1 cellular context compared by ENCODE assay signal in genomic region chr14:89269404-89269803, GRCh38.
TF ChIP-seq lines count a peak whose summit lies in the region.

No MANE protein-coding gene starts in this region.

TF ChIP-seq in HepG2, 621 proteins besides CTCF, POLR2A, EP300 and RAD21:
- 0 out of 2 replicates have a peak, but pooled peaks have one; percentile 24 for TF ChIP-seq PAXIP1 (CRISPR knock-in tag; conservative IDR thresholded peaks at IDR 0.05)
- no peak for TF ChIP-seq KDM6A (CRISPR knock-in tag; IDR thresholded peaks at IDR 0.05; ENCODE audit: low read depth)
- TF ChIP-seq FIP1L1 (IDR thresholded peaks at IDR 0.05; ENCODE audit: borderline replicate concordance, insufficient read depth, low read depth, low read length) = no peak
- peak; percentile 85 for TF ChIP-seq ZNF652 (CRISPR knock-in tag; IDR thresholded peaks at IDR 0.05; ENCODE audit: borderline replicate concordance, low read depth)
- no peak for TF ChIP-seq RBAK (CRISPR knock-in tag; IDR thresholded peaks at IDR 0.05)
- TF ChIP-seq GPBP1L1 (CRISPR knock-in tag; IDR thresholded peaks at IDR 0.05) = no peak
- TF ChIP-seq ZBTB38 (CRISPR knock-in tag; IDR thresholded peaks at IDR 0.05) = 0 out of 2 replicates have a peak, but pooled peaks have one; percentile 18
- TF ChIP-seq CCAR2 (optimal IDR thresholded peaks at IDR 0.05; ENCODE audit: low read depth, low read length) = no peak
- TF ChIP-seq KLF9 (CRISPR knock-in tag; IDR thresholded peaks at IDR 0.05; ENCODE audit: low read depth) = no peak
- no peak for TF ChIP-seq POLR2AphosphoS5 (IDR thresholded peaks at IDR 0.05; ENCODE audit: low read depth, low read length)
- peak; percentile 28 for TF ChIP-seq SALL1 (CRISPR knock-in tag; IDR thresholded peaks at IDR 0.05)
- 0 out of 2 replicates have a peak, but pooled peaks have one; percentile 16 for TF ChIP-seq RARA (CRISPR knock-in tag; IDR thresholded peaks at IDR 0.05)
- peak; percentile 90 for TF ChIP-seq ZNF362 (CRISPR knock-in tag; IDR thresholded peaks at IDR 0.05; ENCODE audit: borderline replicate concordance)
